In genomic region chr1:237851209-237851845, GRCh38 we compare ENCODE assay signal across 8 cellular contexts. TPM values are rescaled to one million over a fixed set of nuclear protein-coding genes. Genes with fewer than 3 reads are reported as not detected.
DNase-seq lines count a peak whose midpoint lies in the region; ATAC-seq, FAIRE-seq and TF ChIP-seq lines count a peak whose summit lies in the region.

No MANE protein-coding gene starts in this region.

- H3K36me3 Mint-ChIP-seq in CD14-positive monocyte: no peaks in the 10 kb centered on the region

- H3K4me3 ChIP-seq in WERI-Rb-1 (ENCODE audit: low read depth, low read length) (no peak overlapping the region), iPS DF 6.9 (ENCODE audit: low read length) (no peak overlapping the region)

- H3K27ac ChIP-seq in WERI-Rb-1 (no peak overlapping the region), iPS DF 6.9 (ENCODE audit: low read length) (no peak overlapping the region)

- H3K4me1 Mint-ChIP-seq in CD14-positive monocyte: no peaks in the 10 kb centered on the region

- WGBS in iPS DF 6.9 (ENCODE audit: insufficient coverage, insufficient read length): no CpG with 5 or more reads among the region's 6 CpGs

- H3K27me3 Mint-ChIP-seq in CD14-positive monocyte (ENCODE audit: low read depth in 3 of 3): peaks cover 2 to 4% (median 3%) of the 10 kb centered on the region in 3 donors

- FAIRE-seq in urothelium cell line (lab: Jason Lieb, UNC): no peak

- TF ChIP-seq CTCF in CD14-positive monocyte (IDR thresholded peaks at IDR 0.05): peak; percentile 44
- TF ChIP-seq CTCF in WERI-Rb-1 (IDR thresholded peaks at IDR 0.05; ENCODE audit: low read depth, low read length): peak; percentile 88

- intact Hi-C loops in CD14-positive monocyte (cut with micrococcal nuclease): no loop called here

- H3K27me3 ChIP-seq in WERI-Rb-1 (ENCODE audit: insufficient read depth, low read depth, severe bottlenecking) (no peaks in the 10 kb centered on the region), iPS DF 6.9 (ENCODE audit: control insufficient read depth, insufficient read depth, low read length) (no peaks in the 10 kb centered on the region)

- peak; percentile 57 for ATAC-seq in GM19328 (IDR thresholded peaks at IDR 0.05; ENCODE audit: unreplicated experiment)
- no peak for ATAC-seq in GM21447 (IDR thresholded peaks at IDR 0.05; ENCODE audit: unreplicated experiment)

- no peaks in the 10 kb centered on the region for H3K4me1 ChIP-seq in iPS DF 6.9 (ENCODE audit: control insufficient read depth, insufficient read depth, low read length)

- no peak overlapping the region for H3K27ac Mint-ChIP-seq in CD14-positive monocyte

- H3K9me3 ChIP-seq in WERI-Rb-1 (ENCODE audit: severe bottlenecking) (no peaks in the 10 kb centered on the region), iPS DF 6.9 (ENCODE audit: control insufficient read depth, insufficient read depth, low read length) (no peaks in the 10 kb centered on the region)

- DNase-seq in CD14-positive monocyte (ENCODE audit: low spot score) (no peak), NCI-H1417 treated with DMSO at 0.1 percent for 48 hours (lab: John Stamatoyannopoulos, UW) (peak; percentile 2), WERI-Rb-1 (peak; percentile 83), iPS DF 6.9 (ENCODE audit: low read depth, low spot score) (peak; percentile 45), urothelium cell line (ENCODE audit: low spot score) (peak; percentile 54), NCI-H2227 treated with DMSO at 0.1 percent for 48 hours (lab: John Stamatoyannopoulos, UW) (no peak)

- H3K36me3 ChIP-seq in WERI-Rb-1: no peaks in the 10 kb centered on the region
- no peaks in the 10 kb centered on the region for H3K36me3 ChIP-seq in iPS DF 6.9 (ENCODE audit: control insufficient read depth, insufficient read depth, low read length)

- H3K9me3 Mint-ChIP-seq in CD14-positive monocyte: peaks cover 0 to 3% (median 0%) of the 10 kb centered on the region in 7 donors

- no peak overlapping the region for H3K4me3 Mint-ChIP-seq in CD14-positive monocyte

RNA-seq across cellular contexts. Expression of gene ZP4, which starts 39.4 kb away (rescaled TPM):
- not detected for polyA plus RNA-seq in CD14-positive monocyte

Comparison
In these comparisons a context has a peak if more than half of its experiments do, and no peak if none do; other contexts are left out.
1. DNase-seq: peak in NCI-H1417 treated with DMSO at 0.1 percent for 48 hours (single experiment), WERI-Rb-1 (single experiment), iPS DF 6.9 (single experiment) and urothelium cell line (single experiment); none in CD14-positive monocyte (single experiment) and NCI-H2227 treated with DMSO at 0.1 percent for 48 hours (single experiment).